In genomic region chr15:99134317-99134821, GRCh38 we compare ENCODE assay signal across 25 cellular contexts. TPM values are rescaled to one million over a fixed set of nuclear protein-coding genes. Genes with fewer than 3 reads are reported as not detected.
DNase-seq lines count a peak whose midpoint lies in the region; ATAC-seq, FAIRE-seq and TF ChIP-seq lines count a peak whose summit lies in the region.
"Had no signal": no experiment of that assay in that cellular context is flagged by ENCODE, and none has a peak within 500 bp of the region (broad histone marks: within the 10 kb centered on the region; RNA-seq: fewer than 3 reads in every experiment).

No MANE protein-coding gene starts in this region.

- H3K4me3 ChIP-seq in MM.1S (ENCODE audit: low read length): no peak overlapping the region
- no peak overlapping the region for H3K4me3 ChIP-seq in SJSA1
- no peak overlapping the region for H3K4me3 ChIP-seq in kidney (ENCODE audit: low read length in 2 of 2)
- no peak overlapping the region for H3K4me3 ChIP-seq in gastrocnemius medialis
- H3K4me3 ChIP-seq: BLaER1 treated with 17β-estradiol and CSF1 and Interleukin-3, amounts not matched to agents 10 nM and 100 nM; upper lobe of left lung had no signal

- H3K9me3 ChIP-seq in MM.1S (replicated peaks; ENCODE audit: insufficient read depth, low read length) (no peaks in the 10 kb centered on the region), SJSA1 (replicated peaks) (no peaks in the 10 kb centered on the region; the same call in 1 of the 2 replicates), kidney (ENCODE audit: control insufficient read depth in 1 of 2, low read length in 2 of 2) (no peaks in the 10 kb centered on the region), gastrocnemius medialis (no peaks in the 10 kb centered on the region)
- H3K9me3 ChIP-seq: BLaER1 treated with 17β-estradiol and CSF1 and Interleukin-3, amounts not matched to agents 10 nM and 100 nM; neutrophil; upper lobe of left lung had no signal

- H3K9ac ChIP-seq in MM.1S (ENCODE audit: low read length) (no peak overlapping the region), kidney (ENCODE audit: low read length in 2 of 2) (no peak overlapping the region)
- H3K9ac ChIP-seq: BLaER1 treated with 17β-estradiol and CSF1 and Interleukin-3, amounts not matched to agents 10 nM and 100 nM had no signal

- H3K36me3 ChIP-seq in MM.1S (replicated peaks; ENCODE audit: insufficient read depth, low read length) (no peaks in the 10 kb centered on the region), SJSA1 (peaks cover 86% of the 10 kb centered on the region), kidney (ENCODE audit: control insufficient read depth in 1 of 2, insufficient read depth in 2 of 2, low read length in 2 of 2) (peaks cover 3 to 7% of the 10 kb centered on the region in 2 donors), gastrocnemius medialis (peaks cover 0 to 64% of the 10 kb centered on the region in 2 donors)
- H3K36me3 ChIP-seq: BLaER1 treated with 17β-estradiol and CSF1 and Interleukin-3, amounts not matched to agents 10 nM and 100 nM; neutrophil had no signal

- DNase-seq in MM.1S (no peak), SJSA1 (ENCODE audit: low read depth in 1 of 2, low spot score in 2 of 2) (no peak), kidney (peak; percentile 37), gastrocnemius medialis (no peak), GF-D8 (lab: John Stamatoyannopoulos, UW) (no peak), NCI-H2227 treated with DMSO at 0.1 percent for 48 hours (lab: John Stamatoyannopoulos, UW) (no peak), left colon (no peak)
- DNase-seq: activated CD4-positive, alpha-beta T cell treated with anti-CD3 and anti-CD28 coated beads, Interleukin-2, amount 50 U/mL, for 4 hours; activated gamma-delta T cell; activated T-cell treated with anti-CD3 and anti-CD28 coated beads, Interleukin-2, amount 50 U/mL, for 4 hours; central memory CD4-positive, alpha-beta T cell; HCEC 1CT; naive B cell; NCI-H1092 treated with DMSO at 0.1 percent for 48 hours; NCI-H1694 treated with DMSO at 0.1 percent for 48 hours; OCI-M1; stimulated activated CD4-positive, alpha-beta T cell treated with anti-CD3 and anti-CD28 coated beads, Interleukin-15, amount 100 ng/mL, for 24 hours; upper lobe of left lung had no signal

- intact Hi-C loops in kidney (cut with DNase I) (no loop called here), gastrocnemius medialis (cut with DNase I; ENCODE audit: low total_unique reads) (no loop called here), left colon (cut with DNase I, micrococcal nuclease) (no loop called here)

- H3K27me3 ChIP-seq in MM.1S (replicated peaks; ENCODE audit: insufficient read depth, low read length) (no peaks in the 10 kb centered on the region), SJSA1 (replicated peaks) (no peaks in the 10 kb centered on the region), gastrocnemius medialis (no peaks in the 10 kb centered on the region)
- H3K27me3 ChIP-seq: BLaER1 treated with 17β-estradiol and CSF1 and Interleukin-3, amounts not matched to agents 10 nM and 100 nM; neutrophil; upper lobe of left lung had no signal

- ATAC-seq in gastrocnemius medialis: no peak
- ATAC-seq in left colon: no peak
- ATAC-seq: activated CD4-positive, CD25-positive, alpha-beta regulatory T cell treated with anti-CD3 and anti-CD28 coated beads, Interleukin-2, amount 50 U/mL, for 24 hours; activated CD8-positive, alpha-beta memory T cell treated with anti-CD3 and anti-CD28 coated beads, Interleukin-2, amount 10 ng/mL, durations not matched to agents 7 days and 5 days; activated T-cell treated with anti-CD3 and anti-CD28 coated beads, Interleukin-2, amount 50 U/mL, for 4 hours; SK-N-SH treated with all-trans-retinoic acid at 6 μM for 48 hours; stimulated activated memory B cell treated with anti-CD40 and anti-IgM and Interleukin-4, amounts not matched to agents 10 μg/mL and 1 μg/mL and 100 μg/mL, for 72 hours had no signal

- H3K9me2 ChIP-seq in MM.1S (replicated peaks; ENCODE audit: insufficient read depth, low read length): no peaks in the 10 kb centered on the region

- H3K79me2 ChIP-seq in MM.1S (ENCODE audit: low read length): no peaks in the 10 kb centered on the region

- in situ Hi-C loops in gastrocnemius medialis (cut with MboI; ENCODE audit: low sequenced_read_pairs in 4 of 4): no loop called here

- H3K4me1 ChIP-seq in MM.1S (ENCODE audit: low read length) (peaks cover 26% of the 10 kb centered on the region), SJSA1 (replicated peaks) (peaks cover 66% of the 10 kb centered on the region), kidney (ENCODE audit: control insufficient read depth in 1 of 2, insufficient read depth in 1 of 2, low read depth in 1 of 2, low read length in 2 of 2) (no peaks in the 10 kb centered on the region), gastrocnemius medialis (peaks cover 46 to 52% of the 10 kb centered on the region in 2 donors)

- TF ChIP-seq POLR2A in gastrocnemius medialis (IDR thresholded peaks at IDR 0.05): no peak

- TF ChIP-seq CTCF in MM.1S (IDR thresholded peaks at IDR 0.05; ENCODE audit: low read length) (no peak), kidney (IDR thresholded peaks at IDR 0.05; ENCODE audit: borderline replicate concordance, extremely low read depth, insufficient read depth) (no peak), gastrocnemius medialis (IDR thresholded peaks at IDR 0.05 in 4 of 5, conservative IDR thresholded peaks at IDR 0.05 in 1 of 5) (peak in 1 of 5 experiments; percentile 16)

- FAIRE-seq in kidney (lab: Jason Lieb, UNC): no peak
- FAIRE-seq: frontal cortex had no signal

- H2AFZ ChIP-seq in MM.1S (ENCODE audit: low read length): no peak overlapping the region

- peak overlapping the region; percentile 45; the same call in 1 of the 2 replicates for H3K4me2 ChIP-seq in MM.1S (ENCODE audit: low read depth, low read length)
- H3K4me2 ChIP-seq: BLaER1 treated with 17β-estradiol and CSF1 and Interleukin-3, amounts not matched to agents 10 nM and 100 nM had no signal

- H3F3A ChIP-seq in MM.1S (ENCODE audit: insufficient read depth, low read length): 0 out of 2 replicates have a peak, but pooled peaks cover 3% of the 10 kb centered on the region

- H4K20me1 ChIP-seq in MM.1S (ENCODE audit: insufficient read depth, low read length): no peaks in the 10 kb centered on the region
- H4K20me1 ChIP-seq: BLaER1 treated with 17β-estradiol and CSF1 and Interleukin-3, amounts not matched to agents 10 nM and 100 nM had no signal

- H3K27ac ChIP-seq in MM.1S (ENCODE audit: low read length) (peak overlapping the region; percentile 54; the same call in 1 of the 2 replicates), SJSA1 (peak overlapping the region; percentile 46), kidney (ENCODE audit: low read depth in 2 of 2, low read length in 2 of 2) (no peak overlapping the region), gastrocnemius medialis (peak overlapping the region; percentile 76 to 97 (median 90))
- H3K27ac ChIP-seq: BLaER1 treated with 17β-estradiol and CSF1 and Interleukin-3, amounts not matched to agents 10 nM and 100 nM; neutrophil; upper lobe of left lung had no signal

RNA-seq across cellular contexts. Expression of gene SYNM, which starts 29.5 kb away (rescaled TPM):
- total RNA-seq in SJSA1 (2014; rRNA removed; shearing (Covaris generic)): 71.3 TPM in 2 replicates
- 23.2 TPM for total RNA-seq in kidney
- polyA plus RNA-seq in kidney (ENCODE audit: insufficient read depth, low read depth, low replicate concordance): 4.5 TPM
- 100 to 1,000 TPM; 200 to 308 (median 266) TPM for total RNA-seq in gastrocnemius medialis
- total RNA-seq in left colon: 10 to 100 TPM in 1 of 2 donors, 1 to 10 TPM in 1; 5.2 to 96.5 TPM

Comparison
In these comparisons a context has a peak if more than half of its experiments do, and no peak if none do; other contexts are left out.
1. H3K27ac ChIP-seq: peak in MM.1S (single experiment), SJSA1 (single experiment) and gastrocnemius medialis (4 of 4); none in kidney (0 of 2).